ENCODE assay signal across 9 cellular contexts in genomic region chr16:74169687-74170522, GRCh38.
A peak's percentile ranks its signal among the peaks of the same experiment; 100 is the strongest.
DNase-seq lines count a peak whose midpoint lies in the region; ATAC-seq, FAIRE-seq and TF ChIP-seq lines count a peak whose summit lies in the region.
"Had no signal": no experiment of that assay in that cellular context is flagged by ENCODE, and none has a peak within 500 bp of the region (broad histone marks: within the 10 kb centered on the region; RNA-seq: fewer than 3 reads in every experiment).

No MANE protein-coding gene starts in this region.

- TF ChIP-seq RAD21 in GM12878 (IDR thresholded peaks at IDR 0.05; ENCODE audit: insufficient read depth, low read depth, low read length), result no peak

- H3K27ac ChIP-seq in GM12878 (ENCODE audit: control insufficient read depth, insufficient read depth), result no peak overlapping the region
- H3K27ac ChIP-seq in stomach smooth muscle (ENCODE audit: low read length), result peak overlapping the region; percentile 55

- intact Hi-C loops in GM12878 (cut with micrococcal nuclease; ENCODE audit: unreplicated experiment), result no loop called here

- H3K27me3 ChIP-seq in GM12878 (replicated peaks in 1 of 2; ENCODE audit: control insufficient read depth in 2 of 2, insufficient read depth in 2 of 2, low read length in 1 of 2), result no peaks in the 10 kb centered on the region
- H3K27me3 ChIP-seq in stomach smooth muscle (ENCODE audit: control insufficient read depth in 1 of 2, insufficient read depth in 2 of 2, low read length in 2 of 2), result no peaks in the 10 kb centered on the region

- CTCF ChIA-PET in GM12878 (lab: Yijun Ruan, JAX), result interaction anchor here (0.7 kb wide), 1 partner anchor 125 kb away, joined by 3 read pairs; no protein-coding TSS in a partner anchor

- no TSS peak for BruUV-seq in GM12878 (replicated peaks; lab: Mats Ljungman, UMichigan)

- no peaks in the 10 kb centered on the region for H3K79me2 ChIP-seq in GM12878 (ENCODE audit: control insufficient read depth, insufficient read depth, low read length)

- H3K4me3 Mint-ChIP-seq in activated T-cell treated with anti-CD3 and anti-CD28 coated beads, Interleukin-2, amount 50 U/mL, for 24 hours, result no peak overlapping the region

- RAD21 ChIA-PET in GM12878 (lab: Charles Lee; ENCODE audit: unreplicated experiment), result no interaction called here

- H3K4me2 ChIP-seq in GM12878 (ENCODE audit: control insufficient read depth, insufficient read depth), result no peak overlapping the region

- no peaks in the 10 kb centered on the region for H3K4me1 ChIP-seq in GM12878 (ENCODE audit: control insufficient read depth, insufficient read depth, low read length)
- peaks cover 3% of the 10 kb centered on the region for H3K4me1 ChIP-seq in stomach smooth muscle (ENCODE audit: control insufficient read depth, insufficient read depth, low read length)

- no peak for FAIRE-seq in GM12878 (lab: Jason Lieb, UNC)

- H2AFZ ChIP-seq in GM12878 (ENCODE audit: control insufficient read depth, low read depth, low read length), result no peak overlapping the region

- no peaks in the 10 kb centered on the region for H3K27me3 Mint-ChIP-seq in activated T-cell treated with anti-CD3 and anti-CD28 coated beads, Interleukin-2, amount 50 U/mL, for 24 hours

- H3K36me3 ChIP-seq in GM12878 (ENCODE audit: control insufficient read depth in 2 of 2, insufficient read depth in 2 of 2, low read length in 1 of 2), result no peaks in the 10 kb centered on the region
- no peaks in the 10 kb centered on the region for H3K36me3 ChIP-seq in stomach smooth muscle (ENCODE audit: control insufficient read depth in 2 of 2, insufficient read depth in 2 of 2, low read length in 2 of 2)

- no peaks in the 10 kb centered on the region for H4K20me1 ChIP-seq in GM12878 (ENCODE audit: control insufficient read depth, insufficient read depth)

- SMC1A ChIA-PET in GM12878 (lab: Charles Lee; ENCODE audit: uncharacterized antibody, unreplicated experiment), result no interaction called here

- no peak; a peak in 1 of 4 replicates for TF ChIP-seq EP300 in GM12878 (IDR thresholded peaks at IDR 0.05; ENCODE audit: borderline replicate concordance in 1 of 2, control insufficient read depth in 1 of 2, low read depth in 2 of 2, low read length in 2 of 2)

- H3K36me3 Mint-ChIP-seq in activated T-cell treated with anti-CD3 and anti-CD28 coated beads, Interleukin-2, amount 50 U/mL, for 24 hours (ENCODE audit: low read depth), result no peaks in the 10 kb centered on the region

- H3K9me3 ChIP-seq in GM12878 (replicated peaks; ENCODE audit: control insufficient read depth, insufficient read depth, low read length), result no peaks in the 10 kb centered on the region
- no peaks in the 10 kb centered on the region for H3K9me3 ChIP-seq in stomach smooth muscle (ENCODE audit: control insufficient read depth in 2 of 2, low read length in 2 of 2)

- ATAC-seq in GM21529 (IDR thresholded peaks at IDR 0.05; ENCODE audit: unreplicated experiment), result peak; percentile 76
- ATAC-seq in GM12878, result peak; percentile 41
- ATAC-seq in HG03342 (IDR thresholded peaks at IDR 0.05; ENCODE audit: unreplicated experiment), result no peak
- ATAC-seq in GM21825 (IDR thresholded peaks at IDR 0.05; ENCODE audit: unreplicated experiment), result no peak

- POLR2A ChIA-PET in GM12878 (lab: Charles Lee), result no interaction called here

- in situ Hi-C loops in GM12878 (cut with MboI), result no loop called here

- H3K4me1 Mint-ChIP-seq in activated T-cell treated with anti-CD3 and anti-CD28 coated beads, Interleukin-2, amount 50 U/mL, for 24 hours (ENCODE audit: low read depth), result no peaks in the 10 kb centered on the region

- H3K4me3 ChIP-seq in GM12878 (no peak overlapping the region), stomach smooth muscle (ENCODE audit: low read length in 2 of 2) (peak overlapping the region; percentile 60 to 76)

- WGBS in GM12878 (ENCODE audit: insufficient coverage, insufficient replicate concordance, low lambda C conversion rate, missing lambda C conversion rate), result 30% methylated on average over 12 of the region's 12 CpGs

- DNase-seq in GM12878 (ENCODE audit: low read depth, low spot score) (no peak), left kidney (ENCODE audit: low read depth, low spot score) (peak; percentile 23), NCI-H146 (lab: John Stamatoyannopoulos, UW) (no peak)
- no peak for DNase-seq in activated T-cell treated with anti-CD3 and anti-CD28 coated beads, Interleukin-2, amount 50 U/mL, for 24 hours
- DNase-seq: anterior cingulate cortex had no signal

- TF ChIP-seq POLR2A in GM12878 (IDR thresholded peaks at IDR 0.05; ENCODE audit: low read depth, low read length), result no peak

- H3K9ac ChIP-seq in GM12878 (ENCODE audit: control insufficient read depth, insufficient read depth, low read length), result no peak overlapping the region
- peak overlapping the region; percentile 21 to 30 for H3K9ac ChIP-seq in stomach smooth muscle (ENCODE audit: low read length in 2 of 2)

- peaks cover 2% of the 10 kb centered on the region for H3K9me3 Mint-ChIP-seq in activated T-cell treated with anti-CD3 and anti-CD28 coated beads, Interleukin-2, amount 50 U/mL, for 24 hours

- H3K27ac Mint-ChIP-seq in activated T-cell treated with anti-CD3 and anti-CD28 coated beads, Interleukin-2, amount 50 U/mL, for 24 hours, result no peak overlapping the region

- no peak for TF ChIP-seq CTCF in GM12878 (IDR thresholded peaks at IDR 0.05 in 2 of 3, conservative IDR thresholded peaks at IDR 0.05 in 1 of 3; ENCODE audit: control insufficient read depth in 2 of 3, extremely low read depth in 1 of 3, insufficient read depth in 1 of 3, low read depth in 3 of 3, low read length in 3 of 3)

TF ChIP-seq in GM12878, 131 proteins besides CTCF, POLR2A, EP300 and RAD21 (continues in another document):
- TF ChIP-seq ATF3 (IDR thresholded peaks at IDR 0.05; ENCODE audit: borderline replicate concordance, extremely low read depth, low read depth, low read length) (no peak), RAD51 (IDR thresholded peaks at IDR 0.05) (0 out of 2 replicates have a peak, but pooled peaks have one; percentile 25), BHLHE40 (IDR thresholded peaks at IDR 0.05; ENCODE audit: borderline replicate concordance in 1 of 2, low read depth in 2 of 2, low read length in 1 of 2) (peak in 1 of 2 experiments; percentile 11; a peak in 1 of 4 replicates), CREM (IDR thresholded peaks at IDR 0.05; ENCODE audit: low read depth) (0 out of 2 replicates have a peak, but pooled peaks have one; percentile 9), POU2F2 (IDR thresholded peaks at IDR 0.05; ENCODE audit: borderline replicate concordance, low read depth, low read length) (no peak), IRF3 (IDR thresholded peaks at IDR 0.05) (no peak), NFXL1 (IDR thresholded peaks at IDR 0.05; ENCODE audit: borderline replicate concordance) (no peak), CHD1 (IDR thresholded peaks at IDR 0.05; ENCODE audit: low read depth, low read length) (no peak), RELB (IDR thresholded peaks at IDR 0.05; ENCODE audit: low read depth) (no peak), SREBF1 (IDR thresholded peaks at IDR 0.05; ENCODE audit: low read length) (no peak), STAT1 (conservative IDR thresholded peaks at IDR 0.05) (no peak), RELA (IDR thresholded peaks at IDR 0.05; ENCODE audit: borderline replicate concordance, partially characterized antibody) (no peak), HDGF (IDR thresholded peaks at IDR 0.05) (no peak), CBX3 (IDR thresholded peaks at IDR 0.05; ENCODE audit: borderline replicate concordance, low read depth) (no peak), NR2C2 (IDR thresholded peaks at IDR 0.05; ENCODE audit: borderline replicate concordance, control insufficient read depth, insufficient read length, low read depth) (no peak), IRF5 (IDR thresholded peaks at IDR 0.05; ENCODE audit: borderline replicate concordance) (no peak), ZNF384 (IDR thresholded peaks at IDR 0.05; ENCODE audit: borderline replicate concordance, low read depth, low read length) (no peak), ZNF622 (IDR thresholded peaks at IDR 0.05) (no peak)

Comparison
In these comparisons a context has a peak if more than half of its experiments do, and no peak if none do; other contexts are left out.
1. ATAC-seq: peak in GM21529 (single experiment) and GM12878 (single experiment); none in HG03342 (single experiment) and GM21825 (single experiment).